In the genomic region with DNA sequence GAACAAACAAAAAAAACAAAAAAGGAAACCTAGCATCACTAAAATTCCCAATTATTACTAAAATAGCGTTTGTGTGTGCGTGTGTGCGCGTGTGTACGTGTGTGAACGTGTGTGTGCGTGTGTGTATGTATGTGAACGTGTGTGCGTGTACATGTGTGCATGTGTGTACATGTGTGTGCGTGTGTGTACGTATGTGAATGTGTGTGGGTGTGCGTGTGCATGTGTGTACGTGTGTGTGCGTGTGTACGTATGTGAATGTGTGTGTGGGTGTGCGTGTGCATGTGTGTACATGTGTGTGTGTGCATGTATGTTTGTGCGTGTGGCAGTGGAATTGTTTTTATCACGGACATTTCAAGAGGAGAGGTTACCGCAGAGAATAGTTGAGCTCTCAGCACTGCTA, we compare ENCODE assay signal across 27 cellular contexts. TPM values are rescaled to one million over a fixed set of nuclear protein-coding genes. Genes with fewer than 3 reads are reported as not detected.
"Had no signal": no experiment of that assay in that cellular context is flagged by ENCODE, and none has a peak within 500 bp of the region (broad histone marks: within the 10 kb centered on the region; RNA-seq: fewer than 3 reads in every experiment).

No MANE protein-coding gene starts in this region.

- H3K9me3 Mint-ChIP-seq: activated naive CD4-positive, alpha-beta T cell treated with anti-CD3 and anti-CD28 coated beads, Interleukin-2, amount 50 U/mL, for 72 hours; activated naive CD8-positive, alpha-beta T cell treated with anti-CD3 and anti-CD28 coated beads, Interleukin-2, amount 50 U/mL, for 24 hours; activated T-cell treated with anti-CD3 and anti-CD28 coated beads, Interleukin-2, amount 50 U/mL, for 24 hours; activated T-helper 1 cell treated with anti-CD3 and anti-CD28 coated beads, Interleukin-12 subunit alpha, Interleukin-12 subunit beta, Interleukin-2, Interleukin-4 antibody, amounts not matched to agents 30 ng/mL and 10 ng/mL and 1 ng/mL, durations not matched to agents 14 hours and 24 hours and 36 hours; central memory CD8-positive, alpha-beta T cell had no signal

- H3K4me1 ChIP-seq: ascending aorta, body of pancreas, Peyer's patch, SJCRH30 had no signal

- H3K27me3 Mint-ChIP-seq: activated naive CD8-positive, alpha-beta T cell treated with anti-CD3 and anti-CD28 coated beads, Interleukin-2, amount 50 U/mL, for 24 hours; activated T-cell treated with anti-CD3 and anti-CD28 coated beads, Interleukin-2, amount 50 U/mL, for 24 hours; central memory CD8-positive, alpha-beta T cell had no signal

- H3K36me3 Mint-ChIP-seq: activated CD8-positive, alpha-beta memory T cell treated with anti-CD3 and anti-CD28 coated beads, Interleukin-2, amount 10 ng/mL, durations not matched to agents 7 days and 5 days; activated naive CD4-positive, alpha-beta T cell treated with anti-CD3 and anti-CD28 coated beads, Interleukin-2, amount 50 U/mL, for 72 hours had no signal

- H3K4me1 Mint-ChIP-seq: activated CD8-positive, alpha-beta memory T cell treated with anti-CD3 and anti-CD28 coated beads, Interleukin-2, amount 10 ng/mL, durations not matched to agents 7 days and 5 days; activated naive CD8-positive, alpha-beta T cell treated with anti-CD3 and anti-CD28 coated beads, Interleukin-2, amount 50 U/mL, for 24 hours; central memory CD8-positive, alpha-beta T cell had no signal

- H3K9ac ChIP-seq: SK-N-SH had no signal

- H3K27me3 ChIP-seq: ascending aorta, body of pancreas, MG63, Peyer's patch, SJCRH30 had no signal

- H3K4me3 Mint-ChIP-seq: activated CD8-positive, alpha-beta memory T cell treated with anti-CD3 and anti-CD28 coated beads, Interleukin-2, amount 10 ng/mL, durations not matched to agents 7 days and 5 days; activated naive CD8-positive, alpha-beta T cell treated with anti-CD3 and anti-CD28 coated beads, Interleukin-2, amount 50 U/mL, for 24 hours; activated T-cell treated with anti-CD3 and anti-CD28 coated beads, Interleukin-2, amount 50 U/mL, for 24 hours; activated T-helper 1 cell treated with anti-CD3 and anti-CD28 coated beads, Interleukin-12 subunit alpha, Interleukin-12 subunit beta, Interleukin-2, Interleukin-4 antibody, amounts not matched to agents 30 ng/mL and 10 ng/mL and 1 ng/mL, durations not matched to agents 14 hours and 24 hours and 36 hours; central memory CD8-positive, alpha-beta T cell had no signal

- DNase-seq: activated CD4-positive, alpha-beta T cell treated with anti-CD3 and anti-CD28 coated beads for 4 hours; activated CD4-positive, alpha-beta T cell treated with anti-CD3 and anti-CD28 coated beads, Interleukin-2, amount 50 U/mL, for 48 hours; activated CD8-positive, alpha-beta memory T cell treated with anti-CD3 and anti-CD28 coated beads, Interleukin-2, amount 10 ng/mL, durations not matched to agents 7 days and 5 days; activated effector memory CD4-positive, alpha-beta T cell treated with Interleukin-2 at 50 U/mL for 16 hours; activated naive CD4-positive, alpha-beta T cell treated with Interleukin-2 at 50 U/mL for 16 hours; activated naive CD8-positive, alpha-beta T cell treated with anti-CD3 and anti-CD28 coated beads, Interleukin-2, amount 50 U/mL, for 24 hours; activated T-cell treated with anti-CD3 and anti-CD28 coated beads, Interleukin-2, amount 50 U/mL, for 24 hours; amniotic stem cell; body of pancreas; MG63; NCI-H1105 treated with DMSO at 0.1 percent for 48 hours; NCI-H1436 treated with DMSO at 0.1 percent for 48 hours; NCI-H187; NCI-H2081; NCI-H446; NCI-H524; Peyer's patch; Right ventricle myocardium superior; SJCRH30; SK-N-SH had no signal

- H3K36me3 ChIP-seq: ascending aorta, MG63, Peyer's patch, SJCRH30 had no signal

- ATAC-seq: activated CD4-positive, CD25-positive, alpha-beta regulatory T cell treated with anti-CD3 and anti-CD28 coated beads, Interleukin-2, amount 50 U/mL, for 24 hours; activated CD8-positive, alpha-beta memory T cell treated with anti-CD3 and anti-CD28 coated beads, Interleukin-2, amount 10 ng/mL, durations not matched to agents 7 days and 5 days; activated naive CD4-positive, alpha-beta T cell treated with anti-CD3 and anti-CD28 coated beads, Interleukin-2, amount 50 U/mL, for 72 hours; activated naive CD8-positive, alpha-beta T cell treated with anti-CD3 and anti-CD28 coated beads, Interleukin-2, amount 50 U/mL, for 24 hours; body of pancreas had no signal

- H3K4me3 ChIP-seq: ascending aorta, body of pancreas, MG63, Peyer's patch, SJCRH30 had no signal

- H3K4me2 ChIP-seq: SK-N-SH had no signal

- H3K9me3 ChIP-seq: ascending aorta, body of pancreas, MG63, Peyer's patch, SJCRH30, SK-N-SH had no signal

- H3K27ac Mint-ChIP-seq: activated CD8-positive, alpha-beta memory T cell treated with anti-CD3 and anti-CD28 coated beads, Interleukin-2, amount 10 ng/mL, durations not matched to agents 7 days and 5 days; activated naive CD4-positive, alpha-beta T cell treated with anti-CD3 and anti-CD28 coated beads, Interleukin-2, amount 50 U/mL, for 72 hours; activated naive CD8-positive, alpha-beta T cell treated with anti-CD3 and anti-CD28 coated beads, Interleukin-2, amount 50 U/mL, for 24 hours; activated T-cell treated with anti-CD3 and anti-CD28 coated beads, Interleukin-2, amount 50 U/mL, for 24 hours; activated T-helper 1 cell treated with anti-CD3 and anti-CD28 coated beads, Interleukin-12 subunit alpha, Interleukin-12 subunit beta, Interleukin-2, Interleukin-4 antibody, amounts not matched to agents 30 ng/mL and 10 ng/mL and 1 ng/mL, durations not matched to agents 14 hours and 24 hours and 36 hours had no signal

- H3K27ac ChIP-seq: ascending aorta, body of pancreas, Peyer's patch, RWPE1, SJCRH30 had no signal

RNA-seq across cellular contexts. Expression of a gene that starts 21.6 kb away (rescaled TPM):
- total RNA-seq: activated CD8-positive, alpha-beta memory T cell treated with anti-CD3 and anti-CD28 coated beads, Interleukin-2, amount 10 ng/mL, durations not matched to agents 7 days and 5 days; activated naive CD4-positive, alpha-beta T cell treated with anti-CD3 and anti-CD28 coated beads, Interleukin-2, amount 50 U/mL, for 72 hours; activated T-helper 1 cell treated with anti-CD3 and anti-CD28 coated beads, Interleukin-12 subunit alpha, Interleukin-12 subunit beta, Interleukin-2, Interleukin-4 antibody, amounts not matched to agents 30 ng/mL and 10 ng/mL and 1 ng/mL, durations not matched to agents 14 hours and 24 hours and 36 hours; ascending aorta; body of pancreas; Peyer's patch; Right ventricle myocardium superior; SJCRH30; T-helper 1 cell treated with Interleukin-12 subunit alpha and Interleukin-12 subunit beta and Interleukin-4 antibody, amounts not matched to agents 30 ng/mL and 1 ng/mL, for 36 hours had no signal
- polyA plus RNA-seq: SK-N-SH had no signal
